Comparison of ENCODE assay signal across 20 cellular contexts in genomic region chr2:12020833-12021469, GRCh38.
"Had no signal": no experiment of that assay in that cellular context is flagged by ENCODE, and none has a peak within 500 bp of the region (broad histone marks: within the 10 kb centered on the region; RNA-seq: fewer than 3 reads in every experiment).

No MANE protein-coding gene starts in this region.

- H3K4me1 ChIP-seq: neural progenitor cell, parathyroid adenoma, testis had no signal

- H3K27me3 ChIP-seq: neural progenitor cell, spleen, testis, tibial artery had no signal

- H3K9ac ChIP-seq: neural progenitor cell, parathyroid adenoma had no signal

- H3K4me2 ChIP-seq: neural progenitor cell had no signal

- H2AFZ ChIP-seq: neural progenitor cell, parathyroid adenoma had no signal

- FAIRE-seq: endometrium, frontal cortex, kidney had no signal

- H3K27ac ChIP-seq: coronary artery, neural progenitor cell, parathyroid adenoma, skin epidermis, spleen, testis, tibial artery had no signal

- H3K36me3 ChIP-seq: neural progenitor cell, spleen, tibial artery had no signal

- ATAC-seq: left lobe of liver; naive thymus-derived CD4-positive, alpha-beta T cell; stimulated activated memory B cell treated with anti-CD40 and anti-IgM and Interleukin-4, amounts not matched to agents 10 μg/mL and 1 μg/mL and 100 μg/mL, for 72 hours; stimulated activated naive CD8-positive, alpha-beta T cell treated with anti-CD3 and anti-CD28 coated beads, Interleukin-15, Interleukin-2, amounts not matched to agents 100 U/mL and 50 U/mL, for 24 hours had no signal

- H3K79me2 ChIP-seq: parathyroid adenoma had no signal

- DNase-seq: dermis blood vessel endothelial cell; effector memory CD4-positive, alpha-beta T cell; head of caudate nucleus; kidney; naive thymus-derived CD4-positive, alpha-beta T cell; spleen; stimulated activated CD4-positive, alpha-beta T cell treated with anti-CD3 and anti-CD28 coated beads, Interleukin-4, amount 100 ng/mL, for 4 hours; stimulated activated naive CD8-positive, alpha-beta T cell treated with anti-CD3 and anti-CD28 coated beads, Interleukin-15, Interleukin-2, amounts not matched to agents 100 U/mL and 50 U/mL, for 24 hours; substantia nigra; testis; tibial artery had no signal

- H3K9me3 ChIP-seq: testis had no signal

- H3K4me3 ChIP-seq: coronary artery, lung, neural progenitor cell, skin epidermis, spleen, testis, tibial artery had no signal
